Comparison of ENCODE assay signal across 19 cellular contexts in genomic region chr1:6757719-6758435, GRCh38. TPM values are rescaled to one million over a fixed set of nuclear protein-coding genes. Genes with fewer than 3 reads are reported as not detected.
DNase-seq lines count a peak whose midpoint lies in the region; ATAC-seq, FAIRE-seq and TF ChIP-seq lines count a peak whose summit lies in the region.
"Had no signal": no experiment of that assay in that cellular context is flagged by ENCODE, and none has a peak within 500 bp of the region (broad histone marks: within the 10 kb centered on the region; RNA-seq: fewer than 3 reads in every experiment).

No MANE protein-coding gene starts in this region.

- H3K9me3 ChIP-seq in A549, result no peaks in the 10 kb centered on the region
- no peaks in the 10 kb centered on the region for H3K9me3 ChIP-seq in endodermal cell (ENCODE audit: control insufficient read depth, low read length)
- no peaks in the 10 kb centered on the region for H3K9me3 ChIP-seq in neuronal stem cell (replicated peaks in 1 of 2; ENCODE audit: control insufficient read depth in 2 of 2, insufficient read depth in 1 of 2, low read depth in 1 of 2, low read length in 2 of 2)
- H3K9me3 ChIP-seq: HAP-1 had no signal

- no peak overlapping the region for H2AFZ ChIP-seq in neuronal stem cell (ENCODE audit: low read length)

- no peaks in the 10 kb centered on the region for H3K9me3 Mint-ChIP-seq in endodermal cell
- H3K9me3 Mint-ChIP-seq: CD4-positive, alpha-beta T cell had no signal

- no peak for FAIRE-seq in A549 (lab: Jason Lieb, UNC)

- H3K4me3 ChIP-seq in A549 (no peak overlapping the region), H7 (ENCODE audit: insufficient read depth, low read depth, low read length) (no peak overlapping the region), endodermal cell (ENCODE audit: low read length) (no peak overlapping the region), neuronal stem cell (ENCODE audit: low read length in 2 of 2) (no peak overlapping the region)
- H3K4me3 ChIP-seq: HAP-1 had no signal

- H3K27me3 Mint-ChIP-seq in endodermal cell (ENCODE audit: insufficient read depth), result peaks cover 3% of the 10 kb centered on the region

- 63% methylated on average over 25 of the region's 25 CpGs for WGBS in A549 (ENCODE audit: missing lambda C conversion rate)
- WGBS in endodermal cell (ENCODE audit: insufficient coverage in 1 of 2, insufficient read length in 1 of 2), 2 experiments, result 87 to 96% methylated on average over 17 to 25 of the region's 25 CpGs
- WGBS in neuronal stem cell (ENCODE audit: extremely low coverage in 2 of 2, insufficient read length in 2 of 2, insufficient replicate concordance in 1 of 2), 2 donors, result no CpG with 5 or more reads among the region's 25 CpGs

- H3K4me2 ChIP-seq in A549 (no peak overlapping the region), neuronal stem cell (ENCODE audit: insufficient read depth, low read length, poor library complexity, severe bottlenecking) (no peak overlapping the region)

- DNase-seq in A549 (ENCODE audit: low read depth in 1 of 2, low spot score in 1 of 2) (no peak), H7 (peak; percentile 71), endodermal cell (no peak), neuronal stem cell (ENCODE audit: low spot score) (no peak), NCI-H524 treated with DMSO at 0.1 percent for 48 hours (lab: John Stamatoyannopoulos, UW) (no peak), NOMO-1 treated with DMSO at 0.1 percent for 48 hours (lab: John Stamatoyannopoulos, UW; ENCODE audit: unreplicated experiment) (no peak)
- DNase-seq: Calu3; CD4-positive, alpha-beta T cell; DND-41; GF-D8; MV-4-11; NCI-H1436; NCI-H2227 treated with DMSO at 0.1 percent for 48 hours; NCI-H526; OCI-M1 had no signal

- H3K27ac Mint-ChIP-seq in endodermal cell, result no peak overlapping the region
- H3K27ac Mint-ChIP-seq: B cell; CD4-positive, alpha-beta T cell had no signal

- no peaks in the 10 kb centered on the region for H3K79me1 ChIP-seq in neuronal stem cell (ENCODE audit: low read depth, low read length)

- H4K8ac ChIP-seq in neuronal stem cell (ENCODE audit: low read depth, low read length), result no peak overlapping the region

- no peaks in the 10 kb centered on the region for H3K36me3 Mint-ChIP-seq in endodermal cell (ENCODE audit: low read depth)

- no peak overlapping the region for H2AK5ac ChIP-seq in neuronal stem cell (ENCODE audit: low read depth, low read length)

- H3K27me3 ChIP-seq in H7 (ENCODE audit: control insufficient read depth, insufficient read depth, low read length) (no peaks in the 10 kb centered on the region), endodermal cell (ENCODE audit: control insufficient read depth, insufficient read depth, low read length, poor library complexity, severe bottlenecking) (no peaks in the 10 kb centered on the region), neuronal stem cell (ENCODE audit: control insufficient read depth in 3 of 3, insufficient read depth in 3 of 3, low read depth in 1 of 3, low read length in 3 of 3) (peaks cover 0 to 8% (median 0%) of the 10 kb centered on the region in 3 experiments)

- H2BK5ac ChIP-seq in neuronal stem cell (ENCODE audit: low read length), result no peak overlapping the region

- H3K4me1 ChIP-seq in A549, result no peaks in the 10 kb centered on the region
- H3K4me1 ChIP-seq in endodermal cell (ENCODE audit: control insufficient read depth, insufficient read depth, low read length), result no peaks in the 10 kb centered on the region
- H3K4me1 ChIP-seq in neuronal stem cell (ENCODE audit: control insufficient read depth in 2 of 2, insufficient read depth in 1 of 2, low read depth in 1 of 2, low read length in 2 of 2), result no peaks in the 10 kb centered on the region
- H3K4me1 ChIP-seq: HAP-1 had no signal

- TF ChIP-seq CTCF in A549 (IDR thresholded peaks at IDR 0.05) (no peak), endodermal cell (conservative IDR thresholded peaks at IDR 0.05) (peak; percentile 37)

- no peak overlapping the region for H3K23ac ChIP-seq in neuronal stem cell (ENCODE audit: low read depth, low read length, poor library complexity)

- H3K36me3 ChIP-seq in H7 (replicated peaks; ENCODE audit: control insufficient read depth, insufficient read depth, low read length) (no peaks in the 10 kb centered on the region), endodermal cell (ENCODE audit: control insufficient read depth, insufficient read depth, low read length) (no peaks in the 10 kb centered on the region), neuronal stem cell (replicated peaks in 1 of 2; ENCODE audit: control insufficient read depth in 2 of 2, insufficient read depth in 2 of 2, low read length in 2 of 2) (no peaks in the 10 kb centered on the region)
- H3K36me3 ChIP-seq: HAP-1 had no signal

- H3K27ac ChIP-seq in A549 (no peak overlapping the region), endodermal cell (ENCODE audit: low read depth, low read length) (no peak overlapping the region), neuronal stem cell (replicated peaks; ENCODE audit: low read length) (no peak overlapping the region)

- ATAC-seq in A549, result no peak
- no peak for ATAC-seq in HG03432 (IDR thresholded peaks at IDR 0.05; ENCODE audit: unreplicated experiment)
- ATAC-seq in HG02763 (IDR thresholded peaks at IDR 0.05; ENCODE audit: unreplicated experiment), result no peak

- H2BK15ac ChIP-seq in neuronal stem cell (ENCODE audit: low read length), result no peak overlapping the region

- no peak overlapping the region for H4K91ac ChIP-seq in neuronal stem cell (ENCODE audit: low read depth, low read length, poor library complexity)

- H3K4me3 Mint-ChIP-seq in endodermal cell, result no peak overlapping the region
- H3K4me3 Mint-ChIP-seq: B cell; CD4-positive, alpha-beta T cell had no signal

- H2BK120ac ChIP-seq in neuronal stem cell (ENCODE audit: low read depth, low read length), result no peak overlapping the region

- no peaks in the 10 kb centered on the region for H3K4me1 Mint-ChIP-seq in endodermal cell

- CTCF ChIA-PET in A549 (lab: Yijun Ruan, JAX), result interaction anchor here (0.6 to 1.2 kb wide), 2 partner anchors 39 to 412 kb away, joined by 3 read pairs; no protein-coding TSS in a partner anchor

- H2BK12ac ChIP-seq in neuronal stem cell (ENCODE audit: low read length), result no peak overlapping the region

- no peak overlapping the region for H3K9ac ChIP-seq in endodermal cell (ENCODE audit: extremely low read depth, low read length, poor library complexity, severe bottlenecking)
- no peak overlapping the region for H3K9ac ChIP-seq in neuronal stem cell (ENCODE audit: low read depth, low read length, poor library complexity)

- POLR2A ChIA-PET in A549 (lab: Yijun Ruan, JAX), result no interaction called here

- no peak overlapping the region for H3K4ac ChIP-seq in neuronal stem cell (ENCODE audit: low read length)

- peak overlapping the region; percentile 29 for H3K18ac ChIP-seq in neuronal stem cell (ENCODE audit: low read length)

- TF ChIP-seq RAD21 in A549 (conservative IDR thresholded peaks at IDR 0.05 in 1 of 2, IDR thresholded peaks at IDR 0.05 in 1 of 2), result no peak

- no peak overlapping the region for H3K14ac ChIP-seq in neuronal stem cell (ENCODE audit: low read length)

- TF ChIP-seq POLR2A in A549 (IDR thresholded peaks at IDR 0.05; ENCODE audit: low read length), result no peak

- TF ChIP-seq EP300 in A549 (IDR thresholded peaks at IDR 0.05), result no peak

TF ChIP-seq in A549, 52 proteins besides CTCF, POLR2A, EP300 and RAD21:
- TF ChIP-seq MAFK (IDR thresholded peaks at IDR 0.05; ENCODE audit: partially characterized antibody), result peak; percentile 48
- no peak for TF ChIP-seq SMC3 (IDR thresholded peaks at IDR 0.05)

RNA-seq across cellular contexts. Expression of gene CAMTA1, which starts 27.4 kb away (rescaled TPM):
- 48.7 and 58.8 TPM in 2 replicates for polyA plus RNA-seq in A549 (2011; rRNA removed)
- 35.4 and 46.5 TPM in 2 replicates for polyA plus RNA-seq in A549 (2012; cell fraction: cytosol; rRNA removed)
- polyA plus RNA-seq in A549 (2012; cell fraction: nucleus; rRNA removed), result 9.4 and 22.1 TPM in 2 replicates
- polyA plus RNA-seq in A549 (2017; fragmentation: RNase III; extraction: RNeasy Plus Mini Kit Qiagen cat#74134 plus additional on column Dnase treatment), result 63.3 to 75.0 TPM (median 73.5 TPM) in 3 replicates
- 18.6 and 19.8 TPM in 2 replicates for polyA minus RNA-seq in A549 (2011; rRNA and poly(A)+ RNA removed)
- total RNA-seq in H7 (2014; rRNA removed; shearing (Covaris generic)), result 98.8 and 102 TPM in 2 replicates
- 100 to 1,000 TPM; 123 to 137 TPM for total RNA-seq in endodermal cell
- polyA plus RNA-seq in endodermal cell (2013, experiment 1 of 2), result 157 TPM
- polyA plus RNA-seq in endodermal cell (2013, experiment 2 of 2), result 138 TPM
- 379 TPM for polyA plus RNA-seq in neuronal stem cell (2013, experiment 1 of 2)
- 395 TPM for polyA plus RNA-seq in neuronal stem cell (2013, experiment 2 of 2)

RNA-seq across cellular contexts. Expression of gene DNAJC11, which starts 56.3 kb away (rescaled TPM):
- polyA plus RNA-seq in A549 (2011; rRNA removed) (29.9 and 35.7 TPM in 2 replicates), A549 (2017; fragmentation: RNase III; extraction: RNeasy Plus Mini Kit Qiagen cat#74134 plus additional on column Dnase treatment) (48.5 to 56.0 TPM (median 50.0 TPM) in 3 replicates)
- polyA plus RNA-seq in A549 (2012; cell fraction: cytosol; rRNA removed), result 36.9 and 44.0 TPM in 2 replicates
- polyA plus RNA-seq in A549 (2012; cell fraction: nucleus; rRNA removed), result 85.0 and 86.3 TPM in 2 replicates
- 28.4 and 30.1 TPM in 2 replicates for polyA minus RNA-seq in A549 (2011; rRNA and poly(A)+ RNA removed)
- total RNA-seq in H7 (2014; rRNA removed; shearing (Covaris generic)), result 75.8 and 79.9 TPM in 2 replicates
- total RNA-seq in endodermal cell, result 10 to 100 TPM; 64.7 to 71.1 TPM
- 39.6 TPM for polyA plus RNA-seq in endodermal cell (2013, experiment 1 of 2)
- 37.1 TPM for polyA plus RNA-seq in endodermal cell (2013, experiment 2 of 2)
- polyA plus RNA-seq in neuronal stem cell (2013, experiment 1 of 2), result 35.5 TPM
- 36.7 TPM for polyA plus RNA-seq in neuronal stem cell (2013, experiment 2 of 2)
